Comparison of ENCODE assay signal across 21 cellular contexts in the genomic region with DNA sequence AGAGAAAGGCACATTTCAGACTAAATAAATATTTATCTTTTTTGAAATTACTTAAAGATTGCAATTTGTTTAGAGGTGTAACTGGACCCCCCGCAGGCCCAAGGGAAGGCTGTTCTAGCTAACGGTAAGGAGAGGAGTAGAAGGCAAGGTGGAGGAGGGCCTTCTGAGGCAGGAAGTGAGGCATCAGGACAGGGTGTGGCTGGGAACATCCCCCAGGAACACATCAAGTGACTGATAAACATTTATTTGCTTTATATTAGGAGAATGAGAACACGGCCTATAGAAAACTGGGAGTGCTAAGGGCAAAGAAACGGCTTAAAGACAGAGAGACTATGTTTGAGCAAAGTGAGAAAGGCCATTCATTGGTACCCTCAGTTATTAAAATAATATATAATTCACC. TPM values are rescaled to one million over a fixed set of nuclear protein-coding genes. Genes with fewer than 3 reads are reported as not detected.
DNase-seq lines count a peak whose midpoint lies in the region; ATAC-seq and TF ChIP-seq lines count a peak whose summit lies in the region.
"Had no signal": no experiment of that assay in that cellular context is flagged by ENCODE, and none has a peak within 500 bp of the region (broad histone marks: within the 10 kb centered on the region; RNA-seq: fewer than 3 reads in every experiment).

No MANE protein-coding gene starts in this region.

- H3K27me3 ChIP-seq in breast epithelium: no peaks in the 10 kb centered on the region
- no peaks in the 10 kb centered on the region for H3K27me3 ChIP-seq in Peyer's patch
- no peaks in the 10 kb centered on the region for H3K27me3 ChIP-seq in tibial nerve

- H3K4me1 Mint-ChIP-seq in MCF 10A (ENCODE audit: insufficient read depth, unreplicated experiment): peaks cover 25% of the 10 kb centered on the region
- H3K4me1 Mint-ChIP-seq in T-cell: peaks cover 82 to 88% (median 84%) of the 10 kb centered on the region in 3 donors

- CTCF ChIA-PET in MCF 10A (lab: Yijun Ruan, JAX): interaction anchor here (0.9 kb wide), 1 partner anchor 321 kb away, joined by 3 read pairs; no protein-coding TSS in a partner anchor
- CTCF ChIA-PET in T-cell (lab: Charles Lee): interaction anchor here in 1 of 2 donors (1.0 kb wide), 1 partner anchor 24 kb away, joined by 3 read pairs; a partner anchor contains a TSS

- H3K9me3 Mint-ChIP-seq in MCF 10A (ENCODE audit: unreplicated experiment): no peaks in the 10 kb centered on the region
- no peaks in the 10 kb centered on the region for H3K9me3 Mint-ChIP-seq in T-cell
- H3K9me3 Mint-ChIP-seq: brain had no signal

- H3K27ac Mint-ChIP-seq in MCF 10A (ENCODE audit: low read depth, unreplicated experiment) (peak overlapping the region; percentile 3), T-cell (peak overlapping the region; percentile 37 to 77)

- H3K27me3 Mint-ChIP-seq in MCF 10A (ENCODE audit: insufficient read depth, unreplicated experiment) (no peaks in the 10 kb centered on the region), T-cell (no peaks in the 10 kb centered on the region)
- H3K27me3 Mint-ChIP-seq: activated naive CD8-positive, alpha-beta T cell treated with anti-CD3 and anti-CD28 coated beads, Interleukin-2, amount 10 ng/mL, durations not matched to agents 7 days and 5 days had no signal

- TF ChIP-seq POLR2A in breast epithelium (IDR thresholded peaks at IDR 0.05): no peak
- no peak for TF ChIP-seq POLR2A in Peyer's patch (IDR thresholded peaks at IDR 0.05)
- TF ChIP-seq POLR2A in tibial nerve (IDR thresholded peaks at IDR 0.05): no peak

- no TSS peak for BruUV-seq in MCF 10A (replicated peaks; lab: Mats Ljungman, UMichigan)

- 85 to 91% methylated on average over 4 of the region's 4 CpGs for WGBS in tibial nerve, 2 donors

- peak; percentile 29 for DNase-seq in MCF 10A (ENCODE audit: unreplicated experiment)
- DNase-seq in breast epithelium (ENCODE audit: low spot score in 2 of 2): no peak
- DNase-seq in T-cell: no peak
- peak; percentile 52 for DNase-seq in fibroblast of villous mesenchyme (ENCODE audit: low read depth)
- DNase-seq in Peyer's patch: no peak
- no peak for DNase-seq in tibial nerve (ENCODE audit: low spot score in 2 of 2)
- no peak for DNase-seq in activated CD4-positive, CD25-positive, alpha-beta regulatory T cell (lab: John Stamatoyannopoulos, UW)
- no peak for DNase-seq in NCI-H2196 treated with DMSO at 0.1 percent for 48 hours (lab: John Stamatoyannopoulos, UW; ENCODE audit: unreplicated experiment)
- DNase-seq: activated CD4-positive, CD25-positive, alpha-beta regulatory T cell treated with anti-CD3 and anti-CD28 coated beads, Interleukin-2, amount 50 U/mL, for 72 hours; activated naive CD8-positive, alpha-beta T cell treated with anti-CD3 and anti-CD28 coated beads, Interleukin-2, amount 10 ng/mL, durations not matched to agents 7 days and 5 days; cortex of kidney; hypothalamus; KBM-7; NCI-H187; NK-92 treated with Interleukin-12 subunit alpha and Interleukin-12 subunit beta, amount 100 ng/mL, for 24 hours; right cardiac atrium; stimulated activated CD8-positive, alpha-beta memory T cell treated with anti-CD3 and anti-CD28 coated beads, Interleukin-4, amount 100 ng/mL, for 48 hours had no signal

- no peaks in the 10 kb centered on the region for H3K36me3 Mint-ChIP-seq in MCF 10A (ENCODE audit: insufficient read depth, unreplicated experiment)
- H3K36me3 Mint-ChIP-seq in T-cell: no peaks in the 10 kb centered on the region
- H3K36me3 Mint-ChIP-seq: brain had no signal

- H3K4me1 ChIP-seq in breast epithelium (no peaks in the 10 kb centered on the region), Peyer's patch (peaks cover 0 to 22% (median 3%) of the 10 kb centered on the region in 4 donors), tibial nerve (peaks cover 0 to 33% (median 17%) of the 10 kb centered on the region in 4 donors)

- POLR2A ChIA-PET in MCF 10A (lab: Yijun Ruan, JAX): interaction anchor here (1.1 kb wide), 1 partner anchor 33 kb away, joined by 3 read pairs; no protein-coding TSS in a partner anchor
- POLR2A ChIA-PET in T-cell (lab: Charles Lee): no interaction called here

- no peak for TF ChIP-seq EP300 in tibial nerve (IDR thresholded peaks at IDR 0.05)

- intact Hi-C loops in MCF 10A (cut with micrococcal nuclease) (no loop called here), breast epithelium (cut with DNase I; ENCODE audit: low total_unique reads) (no loop called here)

- no peaks in the 10 kb centered on the region for H3K9me3 ChIP-seq in breast epithelium
- no peaks in the 10 kb centered on the region for H3K9me3 ChIP-seq in Peyer's patch
- no peaks in the 10 kb centered on the region for H3K9me3 ChIP-seq in tibial nerve

- TF ChIP-seq CTCF in MCF 10A (IDR thresholded peaks at IDR 0.05; ENCODE audit: unreplicated experiment) (no peak), breast epithelium (IDR thresholded peaks at IDR 0.05) (no peak), fibroblast of villous mesenchyme (IDR thresholded peaks at IDR 0.05; ENCODE audit: insufficient read depth, low read depth, low read length) (no peak), Peyer's patch (IDR thresholded peaks at IDR 0.05) (no peak), tibial nerve (IDR thresholded peaks at IDR 0.05) (no peak)

- no peak overlapping the region for H3K4me3 ChIP-seq in breast epithelium
- H3K4me3 ChIP-seq in fibroblast of villous mesenchyme (ENCODE audit: low read depth, low read length): no peak overlapping the region
- no peak overlapping the region for H3K4me3 ChIP-seq in Peyer's patch
- H3K4me3 ChIP-seq in tibial nerve: no peak overlapping the region
- H3K4me3 ChIP-seq: lung had no signal

- H3K36me3 ChIP-seq in breast epithelium (no peaks in the 10 kb centered on the region), Peyer's patch (no peaks in the 10 kb centered on the region), tibial nerve (no peaks in the 10 kb centered on the region)

- H3K27ac ChIP-seq in breast epithelium (no peak overlapping the region), Peyer's patch (no peak overlapping the region), tibial nerve (no peak overlapping the region)
- H3K27ac ChIP-seq: C4-2B had no signal

- no peak overlapping the region for H3K4me3 Mint-ChIP-seq in MCF 10A (ENCODE audit: unreplicated experiment)
- peak overlapping the region in 1 of 3 donors; percentile 39 for H3K4me3 Mint-ChIP-seq in T-cell
- H3K4me3 Mint-ChIP-seq: brain had no signal

- ATAC-seq in T-cell (replicated peaks in 1 of 4): no peak
- ATAC-seq: right cardiac atrium, SK-N-SH treated with all-trans-retinoic acid at 6 μM for 48 hours had no signal

RNA-seq across cellular contexts. Expression of a gene that starts 23.2 kb away (rescaled TPM):
- total RNA-seq in MCF 10A (2022): 0.61 and 1.2 TPM in 2 replicates
- total RNA-seq in breast epithelium: 10 to 100 TPM in 1 of 3 donors, 1 to 10 TPM in 2; 3.5 to 13.5 (median 9.2) TPM
- total RNA-seq in T-cell: 10 to 100 TPM in 1 of 5 donors, 1 to 10 TPM in 4; 7.0 to 15.3 (median 8.8) TPM
- 0.86 and 1.6 TPM in 2 replicates for total RNA-seq in fibroblast of villous mesenchyme
- 1 to 10 TPM; 4.6 to 8.3 (median 6.5) TPM for total RNA-seq in Peyer's patch
- total RNA-seq in tibial nerve: 1 to 10 TPM; 4.2 to 6.5 (median 4.7) TPM

Comparison
In these comparisons a context has a peak if more than half of its experiments do, and no peak if none do; other contexts are left out.
1. DNase-seq: peak in MCF 10A (single experiment) and fibroblast of villous mesenchyme (single experiment); none in breast epithelium (0 of 2), T-cell (0 of 34), Peyer's patch (0 of 3), tibial nerve (0 of 2), activated CD4-positive, CD25-positive, alpha-beta regulatory T cell (0 of 4) and NCI-H2196 treated with DMSO at 0.1 percent for 48 hours (single experiment).